ENCODE assay signal across 13 cellular contexts in the genomic region with DNA sequence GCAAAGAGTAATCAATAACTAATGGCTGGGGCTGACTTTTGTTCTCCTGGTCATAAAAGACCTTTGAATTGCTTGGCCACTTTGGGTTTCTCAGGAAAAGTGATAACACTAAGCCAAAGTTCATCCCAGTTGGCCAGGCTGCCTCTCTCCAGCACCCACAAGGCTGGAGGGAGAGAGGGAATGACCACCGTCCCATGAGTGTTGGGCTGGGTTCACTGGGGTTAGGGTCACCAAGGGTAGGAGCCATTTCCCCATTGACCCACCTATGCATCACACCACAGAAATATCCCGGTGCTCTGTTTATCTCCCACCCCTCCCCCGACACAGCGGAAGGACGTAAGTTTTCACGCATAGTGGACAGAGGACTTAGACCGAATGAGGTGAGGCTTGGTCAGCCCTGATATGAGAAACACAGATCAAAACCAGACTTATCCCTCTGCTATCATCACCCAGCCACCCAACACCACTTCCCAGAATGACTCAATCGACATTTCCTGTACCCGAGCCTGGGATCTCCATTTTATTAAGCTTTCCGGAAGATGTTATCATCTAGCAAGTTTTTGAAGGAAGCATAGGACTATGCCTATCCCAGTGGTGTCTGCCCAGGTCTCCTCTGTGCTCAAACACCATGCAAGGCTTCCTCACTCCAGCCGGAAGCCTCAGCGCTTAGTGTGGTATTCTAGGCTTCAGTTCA.
"Had no signal": no experiment of that assay in that cellular context is flagged by ENCODE, and none has a peak within 500 bp of the region (broad histone marks: within the 10 kb centered on the region; RNA-seq: fewer than 3 reads in every experiment).

No MANE protein-coding gene starts in this region.

- DNase-seq: activated CD4-positive, alpha-beta T cell treated with anti-CD3 and anti-CD28 coated beads for 4 hours; activated CD8-positive, alpha-beta T cell treated with anti-CD3 and anti-CD28 coated beads for 36 hours; activated naive CD4-positive, alpha-beta T cell treated with anti-CD3 and anti-CD28 coated beads, Interleukin-2, amount 10 ng/mL, durations not matched to agents 7 days and 5 days; effector memory CD4-positive, alpha-beta T cell; ovary; stimulated activated CD4-positive, alpha-beta T cell treated with anti-CD3 and anti-CD28 coated beads, Interleukin-15, amount 100 ng/mL, for 24 hours; stimulated activated CD4-positive, alpha-beta T cell treated with anti-CD3 and anti-CD28 coated beads, Interleukin-4, amount 100 ng/mL, for 24 hours; stomach; thyroid gland; WERI-Rb-1 had no signal

- H3K36me3 ChIP-seq: cardiac muscle cell, ovary, stomach, thyroid gland, vagina, WERI-Rb-1 had no signal

- ATAC-seq: activated CD8-positive, alpha-beta T cell treated with anti-CD3 and anti-CD28 coated beads for 36 hours had no signal

- H3K4me1 ChIP-seq: thyroid gland, vagina had no signal

- H3K4me3 ChIP-seq: cardiac muscle cell, ovary, stomach, thyroid gland, vagina had no signal

- H3K27ac ChIP-seq: cardiac muscle cell, epithelial cell of prostate, ovary, stomach, thyroid gland, vagina, WERI-Rb-1 had no signal

- H3K27me3 ChIP-seq: ovary, stomach, thyroid gland, vagina had no signal

- H3K9me3 ChIP-seq: ovary, stomach, thyroid gland, vagina had no signal
